In the genomic region with DNA sequence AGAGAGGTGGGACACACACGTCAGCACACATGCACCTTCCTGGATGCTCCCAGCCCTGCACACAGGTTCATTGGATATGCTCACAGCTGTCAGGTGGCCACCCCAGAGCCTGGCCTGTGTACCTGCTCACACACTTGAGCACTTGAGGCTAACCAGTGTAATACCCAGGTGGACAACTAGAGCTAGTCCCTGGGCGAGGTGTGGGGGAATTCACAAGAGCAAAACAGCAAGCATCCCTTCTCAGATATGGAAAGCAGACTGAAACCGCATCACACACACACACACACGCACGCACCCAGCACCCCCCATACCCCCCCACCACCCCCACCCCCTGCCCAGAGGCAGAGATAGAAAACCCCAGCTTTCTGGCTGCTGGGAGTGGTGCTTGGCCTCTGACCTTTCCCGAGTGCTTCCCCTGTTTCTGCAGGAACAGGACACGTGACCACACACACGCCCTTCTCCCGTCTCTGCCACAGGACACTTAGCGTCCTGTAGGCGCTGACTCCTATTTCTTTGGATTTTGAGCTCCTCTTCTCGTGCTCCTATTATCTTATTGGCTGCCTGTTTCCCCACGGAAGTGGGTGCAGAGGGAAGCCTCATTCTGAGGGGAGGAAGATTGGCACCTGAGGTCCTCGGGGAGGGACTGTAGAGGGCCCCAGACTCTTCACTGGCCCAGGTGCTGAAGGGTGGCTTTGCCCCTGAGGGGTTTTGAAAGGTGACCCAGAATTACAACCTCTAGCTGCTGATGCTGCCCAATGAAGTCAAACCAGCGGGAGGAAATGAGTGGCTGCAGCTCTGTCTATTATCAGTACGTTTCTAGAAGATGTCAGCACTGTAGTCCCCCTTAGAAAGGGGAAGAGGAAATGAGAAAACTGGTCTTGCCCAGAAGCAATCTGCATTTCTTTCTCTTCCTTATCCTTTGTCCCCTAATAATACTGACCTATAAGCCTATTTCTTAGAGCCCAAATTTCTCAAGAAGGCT, we compare ENCODE assay signal across 8 cellular contexts.
A peak's percentile ranks its signal among the peaks of the same experiment; 100 is the strongest.
DNase-seq lines count a peak whose midpoint lies in the region; ATAC-seq and TF ChIP-seq lines count a peak whose summit lies in the region.

No MANE protein-coding gene starts in this region.

- H3K27ac ChIP-seq in neural progenitor cell (no peak overlapping the region), gastroesophageal sphincter (peak overlapping the region in 1 of 4 donors; percentile 45)

- intact Hi-C loops in activated CD4-positive, alpha-beta memory T cell treated with anti-CD3 and anti-CD28 coated beads for 36 hours (cut with micrococcal nuclease), result no loop called here

- ATAC-seq in GM19035 (IDR thresholded peaks at IDR 0.05; ENCODE audit: unreplicated experiment) (peak; percentile 52), HG02943 (IDR thresholded peaks at IDR 0.05; ENCODE audit: low read depth, unreplicated experiment) (peak; percentile 50), T-cell (replicated peaks in 1 of 4) (no peak), gastroesophageal sphincter (no peak)

- TF ChIP-seq EP300 in gastroesophageal sphincter (IDR thresholded peaks at IDR 0.05), result no peak

- H3K27ac Mint-ChIP-seq in T-cell (peak overlapping the region; percentile 89 to 90), neural progenitor cell (peak overlapping the region; percentile 4)
- H3K27ac Mint-ChIP-seq in activated CD4-positive, alpha-beta memory T cell treated with anti-CD3 and anti-CD28 coated beads for 36 hours, result no peak overlapping the region

- H3K4me1 Mint-ChIP-seq in T-cell (peaks cover 43 to 56% (median 50%) of the 10 kb centered on the region in 3 donors), neural progenitor cell (peaks cover 12% of the 10 kb centered on the region)
- H3K4me1 Mint-ChIP-seq in activated CD4-positive, alpha-beta memory T cell treated with anti-CD3 and anti-CD28 coated beads for 36 hours (ENCODE audit: low read depth), result peaks cover 46% of the 10 kb centered on the region

- TF ChIP-seq CTCF in neural progenitor cell (IDR thresholded peaks at IDR 0.05), result no peak
- TF ChIP-seq CTCF in gastroesophageal sphincter (IDR thresholded peaks at IDR 0.05), result no peak

- H3K9me3 ChIP-seq in neural progenitor cell (ENCODE audit: low read depth) (no peaks in the 10 kb centered on the region), gastroesophageal sphincter (no peaks in the 10 kb centered on the region)

- no peak for TF ChIP-seq POLR2A in gastroesophageal sphincter (IDR thresholded peaks at IDR 0.05)

- H4K20me1 ChIP-seq in neural progenitor cell (ENCODE audit: low read depth), result no peaks in the 10 kb centered on the region

- CTCF ChIA-PET in T-cell (lab: Charles Lee), result interaction anchor here in 1 of 2 donors (0.5 kb wide), 1 partner anchor 22 kb away, joined by 4 read pairs; no protein-coding TSS in a partner anchor
- CTCF ChIA-PET in activated CD4-positive, alpha-beta memory T cell treated with anti-CD3 and anti-CD28 coated beads for 36 hours (lab: Charles Lee), result interaction anchor here (0.5 to 1.5 kb wide), 4 partner anchors 11 to 419 kb away, joined by 3 to 4 read pairs (median 3); no protein-coding TSS in a partner anchor

- WGBS in gastroesophageal sphincter (ENCODE audit: low coverage in 1 of 2), 2 donors, result 64 to 86% methylated on average over 2 of the region's 16 CpGs

- H3K9me3 Mint-ChIP-seq in T-cell (no peaks in the 10 kb centered on the region), neural progenitor cell (no peaks in the 10 kb centered on the region)
- H3K9me3 Mint-ChIP-seq in activated CD4-positive, alpha-beta memory T cell treated with anti-CD3 and anti-CD28 coated beads for 36 hours, result no peaks in the 10 kb centered on the region

- H3K27me3 ChIP-seq in neural progenitor cell (no peaks in the 10 kb centered on the region), gastroesophageal sphincter (no peaks in the 10 kb centered on the region)

- no peaks in the 10 kb centered on the region for H3K36me3 ChIP-seq in neural progenitor cell
- peaks cover 0 to 24% of the 10 kb centered on the region in 2 donors for H3K36me3 ChIP-seq in gastroesophageal sphincter

- no peak overlapping the region for H2AFZ ChIP-seq in neural progenitor cell (replicated peaks)

- H3K4me2 ChIP-seq in neural progenitor cell, result no peak overlapping the region

- no peak overlapping the region for H3K4me3 ChIP-seq in neural progenitor cell
- H3K4me3 ChIP-seq in gastroesophageal sphincter, result no peak overlapping the region

- H3K4me1 ChIP-seq in neural progenitor cell, result peaks cover 4% of the 10 kb centered on the region
- H3K4me1 ChIP-seq in gastroesophageal sphincter, result no peaks in the 10 kb centered on the region

- DNase-seq in T-cell, result no peak
- DNase-seq in neural progenitor cell (ENCODE audit: low spot score), result no peak
- no peak for DNase-seq in HT-29 (ENCODE audit: low spot score)
- DNase-seq in activated CD4-positive, alpha-beta memory T cell treated with anti-CD3 and anti-CD28 coated beads for 36 hours, result no peak
- DNase-seq in NCI-H2196 (lab: John Stamatoyannopoulos, UW; ENCODE audit: unreplicated experiment), result no peak

- no peaks in the 10 kb centered on the region for H3K79me2 ChIP-seq in neural progenitor cell (ENCODE audit: low read depth)

- POLR2A ChIA-PET in T-cell (lab: Charles Lee), result no interaction called here
- POLR2A ChIA-PET in activated CD4-positive, alpha-beta memory T cell treated with anti-CD3 and anti-CD28 coated beads for 36 hours (lab: Charles Lee), result no interaction called here

- no peak overlapping the region for H3K9ac ChIP-seq in neural progenitor cell

- H3F3A ChIP-seq in neural progenitor cell (ENCODE audit: low read depth), result no peaks in the 10 kb centered on the region

- H3K27me3 Mint-ChIP-seq in T-cell (no peaks in the 10 kb centered on the region), neural progenitor cell (ENCODE audit: insufficient read depth, low read depth) (peaks cover 2% of the 10 kb centered on the region)
- H3K27me3 Mint-ChIP-seq in activated CD4-positive, alpha-beta memory T cell treated with anti-CD3 and anti-CD28 coated beads for 36 hours, result no peaks in the 10 kb centered on the region

- H3K36me3 Mint-ChIP-seq in T-cell, result peaks cover 44% of the 10 kb centered on the region
- no peaks in the 10 kb centered on the region for H3K36me3 Mint-ChIP-seq in neural progenitor cell
- peaks cover 70% of the 10 kb centered on the region for H3K36me3 Mint-ChIP-seq in activated CD4-positive, alpha-beta memory T cell treated with anti-CD3 and anti-CD28 coated beads for 36 hours

- H3K4me3 Mint-ChIP-seq in T-cell (no peak overlapping the region), neural progenitor cell (no peak overlapping the region)
- H3K4me3 Mint-ChIP-seq in activated CD4-positive, alpha-beta memory T cell treated with anti-CD3 and anti-CD28 coated beads for 36 hours, result no peak overlapping the region

Comparison
In these comparisons a context has a peak if more than half of its experiments do, and no peak if none do; other contexts are left out.
1. ATAC-seq: peak in GM19035 (single experiment) and HG02943 (single experiment); none in T-cell (0 of 4) and gastroesophageal sphincter (single experiment).